ENCODE assay signal across 7 cellular contexts in genomic region chr2:85772019-85772745, GRCh38. TPM values are rescaled to one million over a fixed set of nuclear protein-coding genes. Genes with fewer than 3 reads are reported as not detected.
DNase-seq lines count a peak whose midpoint lies in the region; ATAC-seq and TF ChIP-seq lines count a peak whose summit lies in the region.

No MANE protein-coding gene starts in this region.

- no peak for TF ChIP-seq POLR2A in upper lobe of left lung (IDR thresholded peaks at IDR 0.05)

- peak in 3 of 4 donors; percentile 38 to 94 (median 85) for TF ChIP-seq EP300 in upper lobe of left lung (IDR thresholded peaks at IDR 0.05)

- H3K9ac ChIP-seq in endodermal cell (ENCODE audit: extremely low read depth, low read length, poor library complexity, severe bottlenecking): no peak overlapping the region

- H3K27me3 Mint-ChIP-seq in endodermal cell (ENCODE audit: insufficient read depth): peaks cover 24% of the 10 kb centered on the region

- H3K27me3 ChIP-seq in endodermal cell (ENCODE audit: control insufficient read depth, insufficient read depth, low read length, poor library complexity, severe bottlenecking): no peaks in the 10 kb centered on the region
- H3K27me3 ChIP-seq in lung (ENCODE audit: control insufficient read depth, insufficient read depth): no peaks in the 10 kb centered on the region
- H3K27me3 ChIP-seq in upper lobe of left lung: no peaks in the 10 kb centered on the region

- 68 to 78% methylated on average over 17 to 37 of the region's 37 CpGs for WGBS in endodermal cell (ENCODE audit: insufficient coverage in 1 of 2, insufficient read length in 1 of 2), 2 experiments
- 7 to 17% methylated on average over 37 of the region's 37 CpGs for WGBS in lung, 2 donors
- WGBS in upper lobe of left lung, 2 donors: 4 to 13% methylated on average over 23 to 24 of the region's 37 CpGs

- DNase-seq in HPDE6-E6E7 (ENCODE audit: extremely low spot score): peak; percentile 75
- peak; percentile 75 for DNase-seq in endodermal cell
- DNase-seq in lung (ENCODE audit: low spot score): peak; percentile 95
- DNase-seq in upper lobe of left lung: peak; percentile 95 to 99
- no peak for DNase-seq in T-helper 2 cell
- DNase-seq in activated CD4-positive, alpha-beta T cell treated with anti-CD3 and anti-CD28 coated beads for 1 hour: no peak

- H3K27ac ChIP-seq in endodermal cell (ENCODE audit: low read depth, low read length): peak overlapping the region; percentile 99
- peak overlapping the region; percentile 82 to 94 for H3K27ac ChIP-seq in lung (ENCODE audit: low read depth in 1 of 2, low read length in 1 of 2)
- peak overlapping the region; percentile 78 to 85 (median 82) for H3K27ac ChIP-seq in upper lobe of left lung

- no peaks in the 10 kb centered on the region for H3K36me3 Mint-ChIP-seq in endodermal cell (ENCODE audit: low read depth)

- H3K9me3 Mint-ChIP-seq in endodermal cell: no peaks in the 10 kb centered on the region

- H3K36me3 ChIP-seq in endodermal cell (ENCODE audit: control insufficient read depth, insufficient read depth, low read length) (no peaks in the 10 kb centered on the region), lung (ENCODE audit: control insufficient read depth in 2 of 2, insufficient read depth in 2 of 2, low read length in 2 of 2) (peaks cover 0 to 18% of the 10 kb centered on the region in 2 donors), upper lobe of left lung (peaks cover 0 to 85% (median 42%) of the 10 kb centered on the region in 4 donors)

- ATAC-seq in lung (ENCODE audit: insufficient read depth, low FRiP score): peak; percentile 91
- peak; percentile 94 to 95 for ATAC-seq in upper lobe of left lung (ENCODE audit: low FRiP score in 2 of 2)

- no peak overlapping the region for H3K27ac Mint-ChIP-seq in endodermal cell

- H3K4me3 Mint-ChIP-seq in endodermal cell: no peak overlapping the region

- peak; percentile 41 for TF ChIP-seq CTCF in endodermal cell (conservative IDR thresholded peaks at IDR 0.05)
- no peak for TF ChIP-seq CTCF in lung (IDR thresholded peaks at IDR 0.05; ENCODE audit: control extremely low read depth, extremely low read depth)
- TF ChIP-seq CTCF in upper lobe of left lung (IDR thresholded peaks at IDR 0.05): peak in 4 of 6 experiments; percentile 5 to 62 (median 43)

- peaks cover 12% of the 10 kb centered on the region for H3K4me1 Mint-ChIP-seq in endodermal cell

- H3K4me1 ChIP-seq in endodermal cell (ENCODE audit: control insufficient read depth, insufficient read depth, low read length) (peaks cover 8% of the 10 kb centered on the region), lung (ENCODE audit: control insufficient read depth in 2 of 2, insufficient read depth in 2 of 2, low read length in 2 of 2) (peaks cover 24 to 44% of the 10 kb centered on the region in 2 donors), upper lobe of left lung (peaks cover 61 to 88% (median 88%) of the 10 kb centered on the region in 4 donors)

- no peak overlapping the region for H3K4me3 ChIP-seq in endodermal cell (ENCODE audit: low read length)
- no peak overlapping the region for H3K4me3 ChIP-seq in lung
- peak overlapping the region in 3 of 4 donors; percentile 0 to 21 (median 17) for H3K4me3 ChIP-seq in upper lobe of left lung

- H3K9me3 ChIP-seq in endodermal cell (ENCODE audit: control insufficient read depth, low read length) (no peaks in the 10 kb centered on the region), lung (ENCODE audit: control insufficient read depth in 2 of 2, insufficient read depth in 1 of 2, low read length in 1 of 2) (peaks cover 0 to 1% of the 10 kb centered on the region in 2 donors), upper lobe of left lung (no peaks in the 10 kb centered on the region)

TF ChIP-seq in PFSK-1, 5 proteins besides CTCF, POLR2A, EP300 and RAD21:
- no peak; the same call in 1 of the 2 replicates for TF ChIP-seq POLR2AphosphoS5 (IDR thresholded peaks at IDR 0.05; ENCODE audit: low read depth, low read length)
- TF ChIP-seq FOXP2 (optimal IDR thresholded peaks at IDR 0.05; ENCODE audit: borderline replicate concordance, extremely low read depth, extremely low read length, insufficient read depth): no peak
- TF ChIP-seq TAF1 (IDR thresholded peaks at IDR 0.05; ENCODE audit: borderline replicate concordance, insufficient read depth, low read length): no peak
- 0 out of 2 replicates have a peak, but pooled peaks have one; percentile 61 for TF ChIP-seq SIN3A (IDR thresholded peaks at IDR 0.05; ENCODE audit: borderline replicate concordance, insufficient read depth, low read length)
- TF ChIP-seq, protein P1, sequence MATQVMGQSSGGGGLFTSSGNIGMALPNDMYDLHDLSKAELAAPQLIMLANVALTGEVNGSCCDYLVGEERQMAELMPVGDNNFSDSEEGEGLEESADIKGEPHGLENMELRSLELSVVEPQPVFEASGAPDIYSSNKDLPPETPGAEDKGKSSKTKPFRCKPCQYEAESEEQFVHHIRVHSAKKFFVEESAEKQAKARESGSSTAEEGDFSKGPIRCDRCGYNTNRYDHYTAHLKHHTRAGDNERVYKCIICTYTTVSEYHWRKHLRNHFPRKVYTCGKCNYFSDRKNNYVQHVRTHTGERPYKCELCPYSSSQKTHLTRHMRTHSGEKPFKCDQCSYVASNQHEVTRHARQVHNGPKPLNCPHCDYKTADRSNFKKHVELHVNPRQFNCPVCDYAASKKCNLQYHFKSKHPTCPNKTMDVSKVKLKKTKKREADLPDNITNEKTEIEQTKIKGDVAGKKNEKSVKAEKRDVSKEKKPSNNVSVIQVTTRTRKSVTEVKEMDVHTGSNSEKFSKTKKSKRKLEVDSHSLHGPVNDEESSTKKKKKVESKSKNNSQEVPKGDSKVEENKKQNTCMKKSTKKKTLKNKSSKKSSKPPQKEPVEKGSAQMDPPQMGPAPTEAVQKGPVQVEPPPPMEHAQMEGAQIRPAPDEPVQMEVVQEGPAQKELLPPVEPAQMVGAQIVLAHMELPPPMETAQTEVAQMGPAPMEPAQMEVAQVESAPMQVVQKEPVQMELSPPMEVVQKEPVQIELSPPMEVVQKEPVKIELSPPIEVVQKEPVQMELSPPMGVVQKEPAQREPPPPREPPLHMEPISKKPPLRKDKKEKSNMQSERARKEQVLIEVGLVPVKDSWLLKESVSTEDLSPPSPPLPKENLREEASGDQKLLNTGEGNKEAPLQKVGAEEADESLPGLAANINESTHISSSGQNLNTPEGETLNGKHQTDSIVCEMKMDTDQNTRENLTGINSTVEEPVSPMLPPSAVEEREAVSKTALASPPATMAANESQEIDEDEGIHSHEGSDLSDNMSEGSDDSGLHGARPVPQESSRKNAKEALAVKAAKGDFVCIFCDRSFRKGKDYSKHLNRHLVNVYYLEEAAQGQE (IDR thresholded peaks at IDR 0.05; ENCODE audit: insufficient read depth in 1 of 2, low read depth in 2 of 2, low read length in 2 of 2): peak in 1 of 2 experiments; percentile 8; a peak in 1 of 4 replicates

RNA-seq across cellular contexts. Expression of gene ATOH8, which starts 18.4 kb away (rescaled TPM):
- 4.4 TPM for polyA plus RNA-seq in PFSK-1 (2012; ENCODE audit: insufficient read length, low read depth)
- 1 to 10 TPM; 1.3 to 1.6 TPM for total RNA-seq in endodermal cell
- 6.6 TPM for polyA plus RNA-seq in endodermal cell (2013, experiment 1 of 2)
- polyA plus RNA-seq in endodermal cell (2013, experiment 2 of 2): 8.9 TPM
- total RNA-seq in lung: 10 to 100 TPM; 38.6 to 51.4 TPM
- 10 to 100 TPM; 49.7 to 63.3 TPM for polyA plus RNA-seq in lung
- 100 to 1,000 TPM in 2 of 6 donors, 10 to 100 TPM in 4; 60.2 to 121 (median 85.1) TPM for total RNA-seq in upper lobe of left lung

Comparison
In these comparisons a context has a peak if more than half of its experiments do, and no peak if none do; other contexts are left out.
1. DNase-seq: peak in HPDE6-E6E7 (single experiment), endodermal cell (single experiment), lung (single experiment) and upper lobe of left lung (2 of 2); none in T-helper 2 cell (0 of 5) and activated CD4-positive, alpha-beta T cell treated with anti-CD3 and anti-CD28 coated beads for 1 hour (single experiment).
2. H3K4me3 ChIP-seq: peak in upper lobe of left lung (3 of 4); none in endodermal cell (single experiment) and lung (single experiment).
3. RNA of gene ATOH8, which starts 18.4 kb away (total RNA-seq): 60.2 to 121 TPM in upper lobe of left lung and 38.6 to 51.4 TPM in lung; 1.3 to 1.6 TPM in endodermal cell; every median in the first group is over 10 times any median in the second.
4. Peak in every context shown above with its lines, with median percentiles within 50 percentile points of each other: H3K27ac ChIP-seq.